In genomic region chr14:22819191-22819988, GRCh38 we compare ENCODE assay signal across 6 cellular contexts. TPM values are rescaled to one million over a fixed set of nuclear protein-coding genes. Genes with fewer than 3 reads are reported as not detected.
DNase-seq lines count a peak whose midpoint lies in the region; ATAC-seq lines count a peak whose summit lies in the region.

No MANE protein-coding gene starts in this region.

- no peak overlapping the region for H3K27ac Mint-ChIP-seq in activated CD4-positive, alpha-beta T cell treated with anti-CD3 and anti-CD28 coated beads for 36 hours
- H3K27ac Mint-ChIP-seq in dendritic cell treated with granulocyte-macrophage colony-stimulating factor and Interleukin-4, amounts not matched to agents 40 ng/mL and 50 ng/mL, for 4 days = peak overlapping the region; percentile 80
- H3K27ac Mint-ChIP-seq in immature natural killer cell = no peak overlapping the region

- no peak overlapping the region for H3K4me3 Mint-ChIP-seq in activated CD4-positive, alpha-beta T cell treated with anti-CD3 and anti-CD28 coated beads for 36 hours
- peak overlapping the region; percentile 77 for H3K4me3 Mint-ChIP-seq in dendritic cell treated with granulocyte-macrophage colony-stimulating factor and Interleukin-4, amounts not matched to agents 40 ng/mL and 50 ng/mL, for 4 days
- H3K4me3 Mint-ChIP-seq in immature natural killer cell = no peak overlapping the region

- intact Hi-C loops in activated CD4-positive, alpha-beta T cell treated with anti-CD3 and anti-CD28 coated beads for 36 hours (cut with DNase I, micrococcal nuclease) = no loop called here
- intact Hi-C loops in dendritic cell treated with granulocyte-macrophage colony-stimulating factor and Interleukin-4, amounts not matched to agents 40 ng/mL and 50 ng/mL, for 4 days (cut with micrococcal nuclease) = loop anchor here (2.0 to 5.0 kb wide), 2 partner anchors 161 to 247 kb away; no protein-coding TSS in a partner anchor

- peaks cover 27% of the 10 kb centered on the region for H3K4me1 Mint-ChIP-seq in activated CD4-positive, alpha-beta T cell treated with anti-CD3 and anti-CD28 coated beads for 36 hours
- peaks cover 74% of the 10 kb centered on the region for H3K4me1 Mint-ChIP-seq in dendritic cell treated with granulocyte-macrophage colony-stimulating factor and Interleukin-4, amounts not matched to agents 40 ng/mL and 50 ng/mL, for 4 days (ENCODE audit: low read depth)
- H3K4me1 Mint-ChIP-seq in immature natural killer cell = peaks cover 9% of the 10 kb centered on the region in 2 donors

- peak; percentile 68 for ATAC-seq in activated CD4-positive, alpha-beta T cell treated with anti-CD3 and anti-CD28 coated beads for 36 hours

- CTCF ChIA-PET in activated CD4-positive, alpha-beta T cell treated with anti-CD3 and anti-CD28 coated beads for 36 hours (lab: Charles Lee) = interaction anchor here (0.6 to 2.0 kb wide), 13 partner anchors 11 to 900 kb away, joined by 3 to 6 read pairs (median 4); no protein-coding TSS in a partner anchor

- H3K36me3 Mint-ChIP-seq in activated CD4-positive, alpha-beta T cell treated with anti-CD3 and anti-CD28 coated beads for 36 hours (ENCODE audit: low read depth) = no peaks in the 10 kb centered on the region
- H3K36me3 Mint-ChIP-seq in dendritic cell treated with granulocyte-macrophage colony-stimulating factor and Interleukin-4, amounts not matched to agents 40 ng/mL and 50 ng/mL, for 4 days (ENCODE audit: low read depth) = peaks cover 9% of the 10 kb centered on the region
- no peaks in the 10 kb centered on the region for H3K36me3 Mint-ChIP-seq in immature natural killer cell

- peaks cover 5% of the 10 kb centered on the region for H3K27me3 Mint-ChIP-seq in activated CD4-positive, alpha-beta T cell treated with anti-CD3 and anti-CD28 coated beads for 36 hours
- no peaks in the 10 kb centered on the region for H3K27me3 Mint-ChIP-seq in dendritic cell treated with granulocyte-macrophage colony-stimulating factor and Interleukin-4, amounts not matched to agents 40 ng/mL and 50 ng/mL, for 4 days
- peaks cover 10 to 22% (median 12%) of the 10 kb centered on the region in 3 donors for H3K27me3 Mint-ChIP-seq in immature natural killer cell (ENCODE audit: low read depth in 3 of 3)

- POLR2A ChIA-PET in activated CD4-positive, alpha-beta T cell treated with anti-CD3 and anti-CD28 coated beads for 36 hours (lab: Charles Lee) = interaction anchor here (0.5 to 1.1 kb wide), 2 partner anchors 11 to 126 kb away, joined by 5 to 13 read pairs; no protein-coding TSS in a partner anchor

- no peak for DNase-seq in activated CD4-positive, alpha-beta T cell treated with anti-CD3 and anti-CD28 coated beads for 36 hours
- no peak for DNase-seq in activated CD4-positive, alpha-beta T cell treated with anti-CD3 and anti-CD28 coated beads, Interleukin-2, amount 50 U/mL, for 4 hours
- DNase-seq in pulmonary artery endothelial cell (ENCODE audit: low read depth, low spot score) (peak; percentile 68), immature natural killer cell (no peak)
- DNase-seq in activated effector memory CD4-positive, alpha-beta T cell treated with anti-CD3 and anti-CD28 coated beads, Interleukin-2, amount 50 U/mL, for 16 hours = no peak

- H3K9me3 Mint-ChIP-seq in activated CD4-positive, alpha-beta T cell treated with anti-CD3 and anti-CD28 coated beads for 36 hours (ENCODE audit: low read depth) = no peaks in the 10 kb centered on the region
- H3K9me3 Mint-ChIP-seq in dendritic cell treated with granulocyte-macrophage colony-stimulating factor and Interleukin-4, amounts not matched to agents 40 ng/mL and 50 ng/mL, for 4 days = no peaks in the 10 kb centered on the region
- peaks cover 0 to 1% (median 0%) of the 10 kb centered on the region in 6 donors for H3K9me3 Mint-ChIP-seq in immature natural killer cell

RNA-seq across cellular contexts. Expression of gene SLC7A7, which starts 4.2 kb away (rescaled TPM):
- under 1 TPM; 0.50 to 0.72 TPM for total RNA-seq in activated CD4-positive, alpha-beta T cell treated with anti-CD3 and anti-CD28 coated beads for 36 hours
- 9.3 and 18.6 TPM in 2 replicates for total RNA-seq in pulmonary artery endothelial cell
- polyA plus RNA-seq in immature natural killer cell = 1 to 10 TPM in 2 of 3 donors, under 1 TPM in 1; 0.67 to 5.8 (median 1.1) TPM

RNA-seq across cellular contexts. Expression of gene MRPL52, which starts 10.3 kb away (rescaled TPM):
- 100 to 1,000 TPM; 115 to 136 TPM for total RNA-seq in activated CD4-positive, alpha-beta T cell treated with anti-CD3 and anti-CD28 coated beads for 36 hours
- 55.0 and 71.7 TPM in 2 replicates for total RNA-seq in pulmonary artery endothelial cell
- polyA plus RNA-seq in immature natural killer cell = 100 to 1,000 TPM in 2 of 3 donors, 10 to 100 TPM in 1; 56.8 to 188 (median 147) TPM

RNA-seq across cellular contexts. Expression of gene MMP14, which starts 17.0 kb away (rescaled TPM):
- 1 to 10 TPM; 2.0 to 2.1 TPM for total RNA-seq in activated CD4-positive, alpha-beta T cell treated with anti-CD3 and anti-CD28 coated beads for 36 hours
- 237 and 295 TPM in 2 replicates for total RNA-seq in pulmonary artery endothelial cell
- not detected for polyA plus RNA-seq in immature natural killer cell

RNA-seq across cellular contexts. Expression of gene LRP10, which starts 52.1 kb away (rescaled TPM):
- total RNA-seq in activated CD4-positive, alpha-beta T cell treated with anti-CD3 and anti-CD28 coated beads for 36 hours = 10 to 100 TPM; 36.3 to 41.8 TPM
- 59.9 and 67.8 TPM in 2 replicates for total RNA-seq in pulmonary artery endothelial cell
- 100 to 1,000 TPM in 2 of 3 donors, 10 to 100 TPM in 1; 74.6 to 146 (median 136) TPM for polyA plus RNA-seq in immature natural killer cell

RNA-seq across cellular contexts. Expression of gene OXA1L, which starts 52.9 kb away (rescaled TPM):
- total RNA-seq in activated CD4-positive, alpha-beta T cell treated with anti-CD3 and anti-CD28 coated beads for 36 hours = 100 to 1,000 TPM; 136 to 148 TPM
- total RNA-seq in pulmonary artery endothelial cell = 94.2 and 118 TPM in 2 replicates
- polyA plus RNA-seq in immature natural killer cell = 10 to 100 TPM; 27.9 to 48.5 (median 44.0) TPM

Comparison
In these comparisons a context has a peak if more than half of its experiments do, and no peak if none do; other contexts are left out.
1. RNA of gene MMP14, which starts 17.0 kb away (total RNA-seq): 237 to 295 TPM in pulmonary artery endothelial cell; 2.0 to 2.1 TPM in activated CD4-positive, alpha-beta T cell treated with anti-CD3 and anti-CD28 coated beads for 36 hours; every median in the first group is over 10 times any median in the second.